ENCODE assay signal across 1 cellular context in the genomic region with DNA sequence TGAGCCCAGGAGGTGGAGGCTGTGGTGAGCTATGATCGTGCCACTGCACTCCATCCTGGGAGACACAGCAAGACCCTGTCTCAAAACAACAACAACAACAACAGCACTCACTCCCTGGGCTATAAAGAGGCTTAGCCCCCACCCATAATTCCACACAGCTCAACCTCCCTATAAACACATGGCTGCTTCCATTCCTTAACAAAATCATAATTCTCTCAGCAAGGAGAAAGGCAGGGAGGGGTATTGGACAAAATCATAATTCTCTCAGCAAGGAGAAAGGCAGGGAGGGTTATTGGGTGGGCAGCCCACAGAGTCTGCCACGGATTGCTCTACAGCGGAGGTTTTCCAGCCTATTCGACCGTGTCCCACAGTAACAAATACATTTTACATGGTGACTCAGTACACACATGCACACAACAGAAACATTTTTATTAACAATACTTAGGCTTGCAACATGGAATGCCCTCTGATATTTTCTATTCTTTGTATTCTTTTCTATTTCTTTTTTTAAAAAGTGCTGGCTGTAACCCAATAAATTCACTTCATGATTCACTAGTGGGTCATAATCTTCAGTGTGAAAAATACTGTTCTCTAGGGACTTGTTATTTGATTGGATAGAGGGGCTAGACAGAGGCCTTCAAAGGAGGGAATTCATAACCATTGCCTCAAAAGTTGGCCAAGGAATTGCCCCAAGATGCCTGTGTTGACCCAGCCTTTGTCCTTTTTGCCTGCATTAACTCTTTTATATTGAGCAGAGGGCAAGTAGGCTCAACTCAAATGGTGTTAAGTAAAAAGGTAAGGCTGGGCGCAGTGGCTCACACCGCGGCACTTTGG.
TF ChIP-seq lines count a peak whose summit lies in the region.

No MANE protein-coding gene starts in this region.

TF ChIP-seq in GM23338, 12 proteins besides CTCF, POLR2A, EP300 and RAD21 (continued from another document):
- TF ChIP-seq, protein P1, sequence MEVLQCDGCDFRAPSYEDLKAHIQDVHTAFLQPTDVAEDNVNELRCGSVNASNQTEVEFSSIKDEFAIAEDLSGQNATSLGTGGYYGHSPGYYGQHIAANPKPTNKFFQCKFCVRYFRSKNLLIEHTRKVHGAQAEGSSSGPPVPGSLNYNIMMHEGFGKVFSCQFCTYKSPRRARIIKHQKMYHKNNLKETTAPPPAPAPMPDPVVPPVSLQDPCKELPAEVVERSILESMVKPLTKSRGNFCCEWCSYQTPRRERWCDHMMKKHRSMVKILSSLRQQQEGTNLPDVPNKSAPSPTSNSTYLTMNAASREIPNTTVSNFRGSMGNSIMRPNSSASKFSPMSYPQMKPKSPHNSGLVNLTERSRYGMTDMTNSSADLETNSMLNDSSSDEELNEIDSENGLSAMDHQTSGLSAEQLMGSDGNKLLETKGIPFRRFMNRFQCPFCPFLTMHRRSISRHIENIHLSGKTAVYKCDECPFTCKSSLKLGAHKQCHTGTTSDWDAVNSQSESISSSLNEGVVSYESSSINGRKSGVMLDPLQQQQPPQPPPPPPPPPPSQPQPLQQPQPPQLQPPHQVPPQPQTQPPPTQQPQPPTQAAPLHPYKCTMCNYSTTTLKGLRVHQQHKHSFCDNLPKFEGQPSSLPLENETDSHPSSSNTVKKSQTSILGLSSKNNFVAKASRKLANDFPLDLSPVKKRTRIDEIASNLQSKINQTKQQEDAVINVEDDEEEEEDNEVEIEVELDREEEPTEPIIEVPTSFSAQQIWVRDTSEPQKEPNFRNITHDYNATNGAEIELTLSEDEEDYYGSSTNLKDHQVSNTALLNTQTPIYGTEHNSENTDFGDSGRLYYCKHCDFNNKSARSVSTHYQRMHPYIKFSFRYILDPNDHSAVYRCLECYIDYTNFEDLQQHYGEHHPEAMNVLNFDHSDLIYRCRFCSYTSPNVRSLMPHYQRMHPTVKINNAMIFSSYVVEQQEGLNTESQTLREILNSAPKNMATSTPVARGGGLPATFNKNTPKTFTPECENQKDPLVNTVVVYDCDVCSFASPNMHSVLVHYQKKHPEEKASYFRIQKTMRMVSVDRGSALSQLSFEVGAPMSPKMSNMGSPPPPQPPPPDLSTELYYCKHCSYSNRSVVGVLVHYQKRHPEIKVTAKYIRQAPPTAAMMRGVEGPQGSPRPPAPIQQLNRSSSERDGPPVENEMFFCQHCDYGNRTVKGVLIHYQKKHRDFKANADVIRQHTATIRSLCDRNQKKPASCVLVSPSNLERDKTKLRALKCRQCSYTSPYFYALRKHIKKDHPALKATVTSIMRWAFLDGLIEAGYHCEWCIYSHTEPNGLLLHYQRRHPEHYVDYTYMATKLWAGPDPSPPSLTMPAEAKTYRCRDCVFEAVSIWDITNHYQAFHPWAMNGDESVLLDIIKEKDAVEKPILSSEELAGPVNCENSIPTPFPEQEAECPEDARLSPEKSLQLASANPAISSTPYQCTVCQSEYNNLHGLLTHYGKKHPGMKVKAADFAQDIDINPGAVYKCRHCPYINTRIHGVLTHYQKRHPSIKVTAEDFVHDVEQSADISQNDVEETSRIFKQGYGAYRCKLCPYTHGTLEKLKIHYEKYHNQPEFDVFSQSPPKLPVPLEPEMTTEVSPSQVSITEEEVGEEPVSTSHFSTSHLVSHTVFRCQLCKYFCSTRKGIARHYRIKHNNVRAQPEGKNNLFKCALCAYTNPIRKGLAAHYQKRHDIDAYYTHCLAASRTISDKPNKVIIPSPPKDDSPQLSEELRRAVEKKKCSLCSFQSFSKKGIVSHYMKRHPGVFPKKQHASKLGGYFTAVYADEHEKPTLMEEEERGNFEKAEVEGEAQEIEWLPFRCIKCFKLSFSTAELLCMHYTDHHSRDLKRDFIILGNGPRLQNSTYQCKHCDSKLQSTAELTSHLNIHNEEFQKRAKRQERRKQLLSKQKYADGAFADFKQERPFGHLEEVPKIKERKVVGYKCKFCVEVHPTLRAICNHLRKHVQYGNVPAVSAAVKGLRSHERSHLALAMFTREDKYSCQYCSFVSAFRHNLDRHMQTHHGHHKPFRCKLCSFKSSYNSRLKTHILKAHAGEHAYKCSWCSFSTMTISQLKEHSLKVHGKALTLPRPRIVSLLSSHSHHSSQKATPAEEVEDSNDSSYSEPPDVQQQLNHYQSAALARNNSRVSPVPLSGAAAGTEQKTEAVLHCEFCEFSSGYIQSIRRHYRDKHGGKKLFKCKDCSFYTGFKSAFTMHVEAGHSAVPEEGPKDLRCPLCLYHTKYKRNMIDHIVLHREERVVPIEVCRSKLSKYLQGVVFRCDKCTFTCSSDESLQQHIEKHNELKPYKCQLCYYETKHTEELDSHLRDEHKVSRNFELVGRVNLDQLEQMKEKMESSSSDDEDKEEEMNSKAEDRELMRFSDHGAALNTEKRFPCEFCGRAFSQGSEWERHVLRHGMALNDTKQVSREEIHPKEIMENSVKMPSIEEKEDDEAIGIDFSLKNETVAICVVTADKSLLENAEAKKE (CRISPR knock-in tag; IDR thresholded peaks at IDR 0.05), result no peak
- no peak for TF ChIP-seq CREB1 (CRISPR knock-in tag; IDR thresholded peaks at IDR 0.05; ENCODE audit: low read depth)
- TF ChIP-seq, protein P2, sequence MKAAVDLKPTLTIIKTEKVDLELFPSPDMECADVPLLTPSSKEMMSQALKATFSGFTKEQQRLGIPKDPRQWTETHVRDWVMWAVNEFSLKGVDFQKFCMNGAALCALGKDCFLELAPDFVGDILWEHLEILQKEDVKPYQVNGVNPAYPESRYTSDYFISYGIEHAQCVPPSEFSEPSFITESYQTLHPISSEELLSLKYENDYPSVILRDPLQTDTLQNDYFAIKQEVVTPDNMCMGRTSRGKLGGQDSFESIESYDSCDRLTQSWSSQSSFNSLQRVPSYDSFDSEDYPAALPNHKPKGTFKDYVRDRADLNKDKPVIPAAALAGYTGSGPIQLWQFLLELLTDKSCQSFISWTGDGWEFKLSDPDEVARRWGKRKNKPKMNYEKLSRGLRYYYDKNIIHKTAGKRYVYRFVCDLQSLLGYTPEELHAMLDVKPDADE (IDR thresholded peaks at IDR 0.05), result no peak
- TF ChIP-seq REST (IDR thresholded peaks at IDR 0.05; ENCODE audit: unreplicated experiment), result no peak
